Comparison of ENCODE assay signal across 23 cellular contexts in genomic region chr3:159620281-159620680, GRCh38.
DNase-seq lines count a peak whose midpoint lies in the region; ATAC-seq and TF ChIP-seq lines count a peak whose summit lies in the region.
"Had no signal": no experiment of that assay in that cellular context is flagged by ENCODE, and none has a peak within 500 bp of the region (broad histone marks: within the 10 kb centered on the region; RNA-seq: fewer than 3 reads in every experiment).

No MANE protein-coding gene starts in this region.

- no peak for ATAC-seq in activated T-helper 17 cell treated with anti-CD3 and anti-CD28 coated beads, Interleukin-2, amount 50 U/mL, for 72 hours (replicated peaks)
- ATAC-seq: naive thymus-derived CD4-positive, alpha-beta T cell had no signal

- H3K27me3 ChIP-seq in adipocyte (replicated peaks; ENCODE audit: control insufficient read depth, insufficient read depth, low read length) = no peaks in the 10 kb centered on the region
- H3K27me3 ChIP-seq: BLaER1 treated with 17β-estradiol and CSF1 and Interleukin-3, amounts not matched to agents 10 nM and 100 nM; upper lobe of left lung had no signal

- peak overlapping the region; percentile 44 for H3K4me3 Mint-ChIP-seq in HFFc6
- H3K4me3 Mint-ChIP-seq in activated T-helper 17 cell treated with anti-CD3 and anti-CD28 coated beads, Interleukin-2, amount 50 U/mL, for 72 hours = no peak overlapping the region
- no peak overlapping the region for H3K4me3 Mint-ChIP-seq in activated CD4-positive, alpha-beta memory T cell treated with anti-CD3 and anti-CD28 coated beads, Interleukin-2, amount 10 ng/mL, durations not matched to agents 7 days and 5 days
- H3K4me3 Mint-ChIP-seq: activated CD4-positive, alpha-beta T cell treated with anti-CD3 and anti-CD28 coated beads, Interleukin-2, amount 10 ng/mL, durations not matched to agents 7 days and 5 days; activated T-helper 1 cell treated with anti-CD3 and anti-CD28 coated beads, Interleukin-12 subunit alpha, Interleukin-12 subunit beta, Interleukin-2, Interleukin-4 antibody, amounts not matched to agents 30 ng/mL and 10 ng/mL and 1 ng/mL, durations not matched to agents 14 hours and 24 hours and 36 hours; naive thymus-derived CD4-positive, alpha-beta T cell had no signal

- H3K36me3 Mint-ChIP-seq in HFFc6 (ENCODE audit: low read depth) = no peaks in the 10 kb centered on the region
- no peaks in the 10 kb centered on the region for H3K36me3 Mint-ChIP-seq in activated T-helper 17 cell treated with anti-CD3 and anti-CD28 coated beads, Interleukin-2, amount 50 U/mL, for 72 hours (ENCODE audit: low read depth)
- H3K36me3 Mint-ChIP-seq in activated CD4-positive, alpha-beta memory T cell treated with anti-CD3 and anti-CD28 coated beads, Interleukin-2, amount 10 ng/mL, durations not matched to agents 7 days and 5 days (ENCODE audit: low read depth) = no peaks in the 10 kb centered on the region

- POLR2A ChIA-PET in activated CD4-positive, alpha-beta memory T cell treated with anti-CD3 and anti-CD28 coated beads, Interleukin-2, amount 10 ng/mL, durations not matched to agents 7 days and 5 days (lab: Charles Lee) = no interaction called here

- no peaks in the 10 kb centered on the region for H3K9me3 Mint-ChIP-seq in HFFc6
- peaks cover 3% of the 10 kb centered on the region for H3K9me3 Mint-ChIP-seq in activated T-helper 17 cell treated with anti-CD3 and anti-CD28 coated beads, Interleukin-2, amount 50 U/mL, for 72 hours
- no peaks in the 10 kb centered on the region for H3K9me3 Mint-ChIP-seq in activated CD4-positive, alpha-beta memory T cell treated with anti-CD3 and anti-CD28 coated beads, Interleukin-2, amount 10 ng/mL, durations not matched to agents 7 days and 5 days
- H3K9me3 Mint-ChIP-seq: activated CD4-positive, alpha-beta T cell treated with anti-CD3 and anti-CD28 coated beads, Interleukin-2, amount 10 ng/mL, durations not matched to agents 7 days and 5 days; activated T-helper 1 cell treated with anti-CD3 and anti-CD28 coated beads, Interleukin-12 subunit alpha, Interleukin-12 subunit beta, Interleukin-2, Interleukin-4 antibody, amounts not matched to agents 30 ng/mL and 10 ng/mL and 1 ng/mL, durations not matched to agents 14 hours and 24 hours and 36 hours had no signal

- DNase-seq in AG08395 (ENCODE audit: low spot score) (peak; percentile 14), HFFc6 (peak; percentile 40), adipocyte (ENCODE audit: low read depth) (peak; percentile 31), kidney tubule cell (ENCODE audit: low spot score) (peak; percentile 16), RPMI8226 (no peak), DMS53 treated with DMSO at 0.1 percent for 48 hours (lab: John Stamatoyannopoulos, UW; ENCODE audit: unreplicated experiment) (no peak)
- no peak for DNase-seq in activated CD4-positive, alpha-beta memory T cell treated with anti-CD3 and anti-CD28 coated beads, Interleukin-2, amount 10 ng/mL, durations not matched to agents 7 days and 5 days
- DNase-seq: activated CD4-positive, alpha-beta T cell treated with anti-CD3 and anti-CD28 coated beads, Interleukin-2, amount 10 ng/mL, durations not matched to agents 7 days and 5 days; activated naive CD4-positive, alpha-beta T cell treated with anti-CD3 and anti-CD28 coated beads, Interleukin-2, amount 50 U/mL, for 16 hours; Caco-2; naive thymus-derived CD4-positive, alpha-beta T cell; NCI-H146; NCI-H524; occipital lobe; SK-N-SH; small intestine; stimulated activated CD4-positive, alpha-beta T cell treated with anti-CD3 and anti-CD28 coated beads, Interleukin-2, amount 100 ng/mL, for 24 hours; T-helper 2 cell; upper lobe of left lung had no signal

- no peaks in the 10 kb centered on the region for H3K27me3 Mint-ChIP-seq in HFFc6 (ENCODE audit: insufficient read depth)
- no peaks in the 10 kb centered on the region for H3K27me3 Mint-ChIP-seq in activated T-helper 17 cell treated with anti-CD3 and anti-CD28 coated beads, Interleukin-2, amount 50 U/mL, for 72 hours
- H3K27me3 Mint-ChIP-seq in activated CD4-positive, alpha-beta memory T cell treated with anti-CD3 and anti-CD28 coated beads, Interleukin-2, amount 10 ng/mL, durations not matched to agents 7 days and 5 days = no peaks in the 10 kb centered on the region
- H3K27me3 Mint-ChIP-seq: activated CD4-positive, alpha-beta T cell treated with anti-CD3 and anti-CD28 coated beads, Interleukin-2, amount 10 ng/mL, durations not matched to agents 7 days and 5 days; naive thymus-derived CD4-positive, alpha-beta T cell had no signal

- H3K4me1 Mint-ChIP-seq in HFFc6 (ENCODE audit: low read depth) = peaks cover 49% of the 10 kb centered on the region
- no peaks in the 10 kb centered on the region for H3K4me1 Mint-ChIP-seq in activated T-helper 17 cell treated with anti-CD3 and anti-CD28 coated beads, Interleukin-2, amount 50 U/mL, for 72 hours
- no peaks in the 10 kb centered on the region for H3K4me1 Mint-ChIP-seq in activated CD4-positive, alpha-beta memory T cell treated with anti-CD3 and anti-CD28 coated beads, Interleukin-2, amount 10 ng/mL, durations not matched to agents 7 days and 5 days
- H3K4me1 Mint-ChIP-seq: activated CD4-positive, alpha-beta T cell treated with anti-CD3 and anti-CD28 coated beads, Interleukin-2, amount 10 ng/mL, durations not matched to agents 7 days and 5 days; naive thymus-derived CD4-positive, alpha-beta T cell had no signal

- CTCF ChIA-PET in activated CD4-positive, alpha-beta memory T cell treated with anti-CD3 and anti-CD28 coated beads, Interleukin-2, amount 10 ng/mL, durations not matched to agents 7 days and 5 days (lab: Charles Lee) = no interaction called here

- no peaks in the 10 kb centered on the region for H3K9me3 ChIP-seq in adipocyte (ENCODE audit: control insufficient read depth, low read length)
- H3K9me3 ChIP-seq: BLaER1 treated with 17β-estradiol and CSF1 and Interleukin-3, amounts not matched to agents 10 nM and 100 nM; Caco-2; SK-N-SH; upper lobe of left lung had no signal

- H3K4me1 ChIP-seq in adipocyte (ENCODE audit: control insufficient read depth, insufficient read depth, low read length) = peaks cover 20% of the 10 kb centered on the region
- H3K4me1 ChIP-seq: BLaER1 treated with 17β-estradiol and CSF1 and Interleukin-3, amounts not matched to agents 10 nM and 100 nM had no signal

- H3K27ac Mint-ChIP-seq in HFFc6 = peak overlapping the region; percentile 69
- no peak overlapping the region for H3K27ac Mint-ChIP-seq in activated T-helper 17 cell treated with anti-CD3 and anti-CD28 coated beads, Interleukin-2, amount 50 U/mL, for 72 hours
- no peak overlapping the region for H3K27ac Mint-ChIP-seq in activated CD4-positive, alpha-beta memory T cell treated with anti-CD3 and anti-CD28 coated beads, Interleukin-2, amount 10 ng/mL, durations not matched to agents 7 days and 5 days
- H3K27ac Mint-ChIP-seq: activated CD4-positive, alpha-beta T cell treated with anti-CD3 and anti-CD28 coated beads, Interleukin-2, amount 10 ng/mL, durations not matched to agents 7 days and 5 days; activated T-helper 1 cell treated with anti-CD3 and anti-CD28 coated beads, Interleukin-12 subunit alpha, Interleukin-12 subunit beta, Interleukin-2, Interleukin-4 antibody, amounts not matched to agents 30 ng/mL and 10 ng/mL and 1 ng/mL, durations not matched to agents 14 hours and 24 hours and 36 hours; naive thymus-derived CD4-positive, alpha-beta T cell had no signal

- no peak overlapping the region for H3K9ac ChIP-seq in adipocyte (ENCODE audit: low read length)
- H3K9ac ChIP-seq: BLaER1 treated with 17β-estradiol and CSF1 and Interleukin-3, amounts not matched to agents 10 nM and 100 nM; KMS-11; SK-N-SH had no signal

- no peak overlapping the region for H3K4me3 ChIP-seq in adipocyte (ENCODE audit: low read length)
- H3K4me3 ChIP-seq: BLaER1 treated with 17β-estradiol and CSF1 and Interleukin-3, amounts not matched to agents 10 nM and 100 nM; upper lobe of left lung had no signal

- no peak for TF ChIP-seq CTCF in HFFc6 (IDR thresholded peaks at IDR 0.05)

- H3K36me3 ChIP-seq in adipocyte (ENCODE audit: control insufficient read depth, insufficient read depth, low read length, severe bottlenecking) = no peaks in the 10 kb centered on the region
- H3K36me3 ChIP-seq: BLaER1 treated with 17β-estradiol and CSF1 and Interleukin-3, amounts not matched to agents 10 nM and 100 nM; upper lobe of left lung had no signal

Comparison
In these comparisons a context has a peak if more than half of its experiments do, and no peak if none do; other contexts are left out.
1. DNase-seq: peak in AG08395 (single experiment), HFFc6 (single experiment), adipocyte (single experiment) and kidney tubule cell (single experiment); none in RPMI8226 (single experiment), DMS53 treated with DMSO at 0.1 percent for 48 hours (single experiment) and activated CD4-positive, alpha-beta memory T cell treated with anti-CD3 and anti-CD28 coated beads, Interleukin-2, amount 10 ng/mL, durations not matched to agents 7 days and 5 days (single experiment).